ENCODE assay signal across 8 cellular contexts in genomic region chr17:6443692-6444572, GRCh38. TPM values are rescaled to one million over a fixed set of nuclear protein-coding genes. Genes with fewer than 3 reads are reported as not detected.
DNase-seq lines count a peak whose midpoint lies in the region; ATAC-seq and TF ChIP-seq lines count a peak whose summit lies in the region.

TSS of gene PIMREG (plus strand) at chr17:6444455. CDS start at chr17:6445111, 656 bp downstream.

- peak within 1 kb of the TSS; percentile 61 to 67 for H3K4me3 ChIP-seq in left lung

- ATAC-seq in GM19023 (IDR thresholded peaks at IDR 0.05; ENCODE audit: unreplicated experiment) (peak; percentile 89), HG03196 (IDR thresholded peaks at IDR 0.05; ENCODE audit: unreplicated experiment) (peak; percentile 78), left lung (peak; percentile 99)

- DNase-seq in AG08396 (ENCODE audit: low spot score) (peak; percentile 99), NCI-H446 treated with DMSO at 0.1 percent for 48 hours (lab: John Stamatoyannopoulos, UW) (peak; percentile 90), dedifferentiated amniotic fluid mesenchymal stem cell (ENCODE audit: extremely low spot score) (peak; percentile 93), left lung (peak; percentile 95 to 96)
- DNase-seq in activated CD4-positive, alpha-beta T cell treated with anti-CD3 and anti-CD28 coated beads, Interleukin-2, amount 10 ng/mL, durations not matched to agents 24 days and 14 days: peak; percentile 97
- DNase-seq in stimulated activated CD4-positive, alpha-beta T cell treated with anti-CD3 and anti-CD28 coated beads, Interleukin-2, amount 100 ng/mL, for 24 hours: peak; percentile 96 to 97

- no peak for TF ChIP-seq CTCF in left lung (IDR thresholded peaks at IDR 0.05)

- H3K36me3 ChIP-seq in left lung: peaks cover 0 to 6% of the 10 kb centered on the region in 2 donors

- H3K36me3 Mint-ChIP-seq in activated CD4-positive, alpha-beta T cell treated with anti-CD3 and anti-CD28 coated beads, Interleukin-2, amount 10 ng/mL, durations not matched to agents 24 days and 14 days (ENCODE audit: low read depth): peaks cover 12% of the 10 kb centered on the region

- peaks cover 18% of the 10 kb centered on the region for H3K4me1 Mint-ChIP-seq in activated CD4-positive, alpha-beta T cell treated with anti-CD3 and anti-CD28 coated beads, Interleukin-2, amount 10 ng/mL, durations not matched to agents 24 days and 14 days

- H3K4me3 Mint-ChIP-seq in activated CD4-positive, alpha-beta T cell treated with anti-CD3 and anti-CD28 coated beads, Interleukin-2, amount 10 ng/mL, durations not matched to agents 24 days and 14 days: peak within 1 kb of the TSS; percentile 95

- H3K27me3 Mint-ChIP-seq in activated CD4-positive, alpha-beta T cell treated with anti-CD3 and anti-CD28 coated beads, Interleukin-2, amount 10 ng/mL, durations not matched to agents 24 days and 14 days: peaks cover 32% of the 10 kb centered on the region

- intact Hi-C loops in activated CD4-positive, alpha-beta T cell treated with anti-CD3 and anti-CD28 coated beads, Interleukin-2, amount 10 ng/mL, durations not matched to agents 24 days and 14 days (cut with micrococcal nuclease): loop anchor here (10.0 kb wide), 1 partner anchor 201 kb away; the partner anchor contains the start of genes KIAA0753 and TXNDC17
- intact Hi-C loops in left lung (cut with DNase I): no loop called here

- H3K9me3 ChIP-seq in left lung: no peaks in the 10 kb centered on the region

- H3K27me3 ChIP-seq in left lung: peaks cover 0 to 14% of the 10 kb centered on the region in 2 donors

- H3K27ac Mint-ChIP-seq in activated CD4-positive, alpha-beta T cell treated with anti-CD3 and anti-CD28 coated beads, Interleukin-2, amount 10 ng/mL, durations not matched to agents 24 days and 14 days: peak within 1 kb of the TSS; percentile 96

- H3K27ac ChIP-seq in left lung: peak within 1 kb of the TSS; percentile 67 to 79

- H3K4me1 ChIP-seq in left lung: peaks cover 10 to 17% of the 10 kb centered on the region in 2 donors

- H3K9me3 Mint-ChIP-seq in activated CD4-positive, alpha-beta T cell treated with anti-CD3 and anti-CD28 coated beads, Interleukin-2, amount 10 ng/mL, durations not matched to agents 24 days and 14 days: no peaks in the 10 kb centered on the region

RNA-seq across cellular contexts. Expression of gene PIMREG, which starts in this region (rescaled TPM):
- 4.6 and 6.4 TPM in 2 replicates for total RNA-seq in activated CD4-positive, alpha-beta T cell treated with anti-CD3 and anti-CD28 coated beads, Interleukin-2, amount 10 ng/mL, durations not matched to agents 24 days and 14 days
- 1 to 10 TPM; 1.6 to 4.6 TPM for total RNA-seq in left lung

Comparison
In these comparisons a context has a peak if more than half of its experiments do, and no peak if none do; other contexts are left out.
1. Peak in every context shown above with its lines: DNase-seq, ATAC-seq, H3K4me3 ChIP-seq and H3K27ac ChIP-seq.